ENCODE assay signal across 8 cellular contexts in genomic region chr1:88890790-88891317, GRCh38. TPM values are rescaled to one million over a fixed set of nuclear protein-coding genes. Genes with fewer than 3 reads are reported as not detected.
A peak's percentile ranks its signal among the peaks of the same experiment; 100 is the strongest.
DNase-seq lines count a peak whose midpoint lies in the region; ATAC-seq, FAIRE-seq and TF ChIP-seq lines count a peak whose summit lies in the region.

No MANE protein-coding gene starts in this region.

- in situ Hi-C loops in G401 (cut with HindIII; ENCODE audit: low sequenced_read_pairs): no loop called here

- H3K27ac ChIP-seq in caudate nucleus (ENCODE audit: low read depth, low read length) (peak overlapping the region; percentile 81), kidney (ENCODE audit: low read depth in 2 of 2, low read length in 2 of 2) (peak overlapping the region; percentile 77 to 89)

- intact Hi-C loops in kidney (cut with DNase I): no loop called here

- H3K4me1 ChIP-seq in kidney (ENCODE audit: control insufficient read depth in 1 of 2, insufficient read depth in 1 of 2, low read depth in 1 of 2, low read length in 2 of 2): peaks cover 8 to 13% of the 10 kb centered on the region in 2 donors

- no peaks in the 10 kb centered on the region for H3K9me3 ChIP-seq in kidney (ENCODE audit: control insufficient read depth in 1 of 2, low read length in 2 of 2)

- DNase-seq in G401 (ENCODE audit: low spot score) (peak; percentile 46), SK-N-DZ (ENCODE audit: low spot score) (peak; percentile 34), caudate nucleus (lab: John Stamatoyannopoulos, UW) (peak in 24 of 61 donors; percentile 1 to 62 (median 16)), kidney (no peak), GM12892 (ENCODE audit: insufficient read length) (no peak)
- peak; percentile 32 to 38 for DNase-seq in stimulated activated CD4-positive, alpha-beta T cell treated with anti-CD3 and anti-CD28 coated beads, Interleukin-2, amount 100 ng/mL, for 24 hours

- no peak for TF ChIP-seq CTCF in kidney (IDR thresholded peaks at IDR 0.05; ENCODE audit: borderline replicate concordance, extremely low read depth, insufficient read depth)

- ATAC-seq in HG02852 (IDR thresholded peaks at IDR 0.05; ENCODE audit: unreplicated experiment): peak; percentile 11
- ATAC-seq in GM18517 (IDR thresholded peaks at IDR 0.05; ENCODE audit: unreplicated experiment): no peak

- H3K36me3 ChIP-seq in kidney (ENCODE audit: control insufficient read depth in 1 of 2, insufficient read depth in 2 of 2, low read length in 2 of 2): peaks cover 0 to 4% of the 10 kb centered on the region in 2 donors

- no peak for TF ChIP-seq POLR2A in GM12892 (IDR thresholded peaks at IDR 0.05; ENCODE audit: low read depth, low read length)

- peak overlapping the region; percentile 83 to 92 for H3K9ac ChIP-seq in kidney (ENCODE audit: low read length in 2 of 2)

- H3K4me3 ChIP-seq in kidney (ENCODE audit: low read length in 2 of 2): peak overlapping the region; percentile 89 to 93

- FAIRE-seq in kidney (lab: Jason Lieb, UNC) (no peak), GM12892 (lab: Jason Lieb, UNC) (no peak)

RNA-seq across cellular contexts. Expression of gene GTF2B, which starts 0.5 kb away (rescaled TPM):
- 50.9 and 51.8 TPM in 2 replicates for total RNA-seq in G401 (2014; rRNA removed; shearing (Covaris generic))
- 43.9 and 48.8 TPM in 2 replicates for polyA plus RNA-seq in SK-N-DZ (2014; cell fraction: cytosol; rRNA removed)
- polyA plus RNA-seq in SK-N-DZ (2014; cell fraction: nucleus; rRNA removed): 26.5 and 31.1 TPM in 2 replicates
- 24.3 TPM for total RNA-seq in kidney
- polyA plus RNA-seq in kidney (ENCODE audit: insufficient read depth, low read depth, low replicate concordance): 33.0 TPM
- polyA plus RNA-seq in GM12892 (2012; ENCODE audit: missing spikeins): 44.9 TPM

Comparison
In these comparisons a context has a peak if more than half of its experiments do, and no peak if none do; other contexts are left out.
1. DNase-seq: peak in G401 (single experiment), SK-N-DZ (single experiment) and stimulated activated CD4-positive, alpha-beta T cell treated with anti-CD3 and anti-CD28 coated beads, Interleukin-2, amount 100 ng/mL, for 24 hours (2 of 2); none in kidney (single experiment) and GM12892 (single experiment).